ENCODE assay signal across 8 cellular contexts in the genomic region with DNA sequence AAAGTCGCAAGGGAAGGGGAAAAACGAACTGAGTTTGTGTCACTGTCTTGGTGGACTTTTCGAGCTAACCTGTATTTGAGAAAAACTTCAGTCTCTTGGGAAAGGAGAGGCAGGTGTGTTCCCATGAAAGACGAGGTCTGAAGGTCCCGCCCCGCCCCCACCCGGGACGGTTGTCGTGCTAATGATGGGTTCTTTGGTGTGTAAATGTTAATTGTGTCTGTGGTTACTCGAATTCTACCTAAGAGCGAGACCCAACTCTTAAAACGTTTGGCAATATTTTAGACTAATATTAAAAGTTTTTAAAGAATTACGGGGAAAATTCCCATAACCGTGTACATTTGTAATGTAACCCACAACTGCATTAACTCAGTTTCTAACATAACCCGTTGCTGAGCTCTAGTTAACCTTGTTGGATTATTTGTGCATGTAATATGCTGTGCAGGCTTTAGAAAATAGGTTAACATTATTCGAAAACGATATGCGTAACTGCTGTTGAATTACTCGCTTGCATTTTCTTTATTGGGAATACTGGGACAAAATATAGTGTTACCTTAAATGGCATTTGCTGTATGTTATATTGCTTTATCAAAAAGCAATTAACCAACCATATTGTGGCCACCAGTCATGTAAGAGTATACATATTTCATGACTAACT. TPM values are rescaled to one million over a fixed set of nuclear protein-coding genes. Genes with fewer than 3 reads are reported as not detected.
DNase-seq lines count a peak whose midpoint lies in the region; ATAC-seq and TF ChIP-seq lines count a peak whose summit lies in the region.

No MANE protein-coding gene starts in this region.

- ATAC-seq in upper lobe of right lung = peak; percentile 4
- ATAC-seq in HG03108 (IDR thresholded peaks at IDR 0.05; ENCODE audit: unreplicated experiment) = no peak
- no peak for ATAC-seq in GM21576 (IDR thresholded peaks at IDR 0.05; ENCODE audit: unreplicated experiment)

- peak overlapping the region; percentile 83 for H3K4me3 ChIP-seq in choroid plexus epithelial cell (ENCODE audit: low read depth, low read length)
- H3K4me3 ChIP-seq in mononuclear cell (ENCODE audit: low read length) = peak overlapping the region; percentile 69
- peak overlapping the region; percentile 85 for H3K4me3 ChIP-seq in upper lobe of right lung

- no peaks in the 10 kb centered on the region for H3K36me3 ChIP-seq in upper lobe of right lung

- H3K4me1 ChIP-seq in mononuclear cell (ENCODE audit: insufficient read depth, low read length) (peaks cover 13% of the 10 kb centered on the region), upper lobe of right lung (peaks cover 5% of the 10 kb centered on the region)

- peak; percentile 32 for DNase-seq in NCI-H2196 (lab: John Stamatoyannopoulos, UW; ENCODE audit: unreplicated experiment)
- no peak for DNase-seq in NCI-H2196 treated with DMSO at 0.1 percent for 48 hours (lab: John Stamatoyannopoulos, UW; ENCODE audit: unreplicated experiment)
- peak; percentile 38 for DNase-seq in NCI-H345 treated with DMSO at 0.1 percent for 48 hours (lab: John Stamatoyannopoulos, UW; ENCODE audit: unreplicated experiment)
- no peak for DNase-seq in choroid plexus epithelial cell (ENCODE audit: low read depth)
- DNase-seq in upper lobe of right lung = peak; percentile 74

- no peaks in the 10 kb centered on the region for H3K9me3 ChIP-seq in mononuclear cell (ENCODE audit: low read depth, low read length)
- no peaks in the 10 kb centered on the region for H3K9me3 ChIP-seq in upper lobe of right lung

- peak overlapping the region; percentile 90 for H3K27ac ChIP-seq in upper lobe of right lung

- intact Hi-C loops in upper lobe of right lung (cut with DNase I) = no loop called here

- TF ChIP-seq CTCF in choroid plexus epithelial cell (conservative IDR thresholded peaks at IDR 0.05; ENCODE audit: low read depth, low read length) = no peak
- TF ChIP-seq CTCF in upper lobe of right lung (IDR thresholded peaks at IDR 0.05) = no peak

- H3K27me3 ChIP-seq in mononuclear cell (ENCODE audit: insufficient read depth, low read length) (peaks cover 10% of the 10 kb centered on the region), upper lobe of right lung (no peaks in the 10 kb centered on the region)

RNA-seq across cellular contexts. Expression of gene EPB41L5, which starts 0.8 kb away (rescaled TPM):
- total RNA-seq in mononuclear cell (7.1 TPM), upper lobe of right lung (85.5 TPM)

Comparison
In these comparisons a context has a peak if more than half of its experiments do, and no peak if none do; other contexts are left out.
1. DNase-seq: peak in NCI-H2196 (single experiment), NCI-H345 treated with DMSO at 0.1 percent for 48 hours (single experiment) and upper lobe of right lung (single experiment); none in NCI-H2196 treated with DMSO at 0.1 percent for 48 hours (single experiment) and choroid plexus epithelial cell (single experiment).
2. RNA of gene EPB41L5, which starts 0.8 kb away (total RNA-seq): 85.5 TPM in upper lobe of right lung (single experiment); 7.1 TPM in mononuclear cell (single experiment); every median in the first group is over 10 times any median in the second.
3. Peak in every context shown above with its lines, with median percentiles within 50 percentile points of each other: H3K4me3 ChIP-seq.